11 cellular contexts compared by ENCODE assay signal in genomic region chr3:69011331-69011730, GRCh38. TPM values are rescaled to one million over a fixed set of nuclear protein-coding genes. Genes with fewer than 3 reads are reported as not detected.
DNase-seq lines count a peak whose midpoint lies in the region; ATAC-seq and TF ChIP-seq lines count a peak whose summit lies in the region.
"Had no signal": no experiment of that assay in that cellular context is flagged by ENCODE, and none has a peak within 500 bp of the region (broad histone marks: within the 10 kb centered on the region; RNA-seq: fewer than 3 reads in every experiment).

No MANE protein-coding gene starts in this region.

- no peak for TF ChIP-seq POLR2A in upper lobe of left lung (IDR thresholded peaks at IDR 0.05)

- no peak overlapping the region for H3K4me3 Mint-ChIP-seq in activated naive CD4-positive, alpha-beta T cell treated with anti-CD3 and anti-CD28 coated beads, Interleukin-2, amount 50 U/mL, for 24 hours
- no peak overlapping the region for H3K4me3 Mint-ChIP-seq in activated naive CD4-positive, alpha-beta T cell treated with anti-CD3 and anti-CD28 coated beads for 36 hours
- H3K4me3 Mint-ChIP-seq in mesothelial cell of epicardium: peak overlapping the region; percentile 22
- H3K4me3 Mint-ChIP-seq: stimulated activated naive B cell treated with anti-CD40 and anti-IgM and Interleukin-4, amounts not matched to agents 10 μg/mL and 1 μg/mL and 100 μg/mL, for 72 hours had no signal

- H3K27ac ChIP-seq in coronary artery (peak overlapping the region; percentile 98 to 100), upper lobe of left lung (peak overlapping the region; percentile 95 to 100 (median 98))

- TF ChIP-seq CTCF in coronary artery (IDR thresholded peaks at IDR 0.05) (no peak), mesothelial cell of epicardium (IDR thresholded peaks at IDR 0.05; ENCODE audit: unreplicated experiment) (no peak), upper lobe of left lung (IDR thresholded peaks at IDR 0.05) (no peak)

- peaks cover 33% of the 10 kb centered on the region for H3K4me1 Mint-ChIP-seq in activated naive CD4-positive, alpha-beta T cell treated with anti-CD3 and anti-CD28 coated beads, Interleukin-2, amount 50 U/mL, for 24 hours
- peaks cover 15% of the 10 kb centered on the region for H3K4me1 Mint-ChIP-seq in activated naive CD4-positive, alpha-beta T cell treated with anti-CD3 and anti-CD28 coated beads for 36 hours (ENCODE audit: low read depth)
- peaks cover 14% of the 10 kb centered on the region for H3K4me1 Mint-ChIP-seq in mesothelial cell of epicardium

- H3K4me3 ChIP-seq in coronary artery (peak overlapping the region; percentile 99), upper lobe of left lung (peak overlapping the region in 1 of 4 donors; percentile 83)

- no peaks in the 10 kb centered on the region for H3K9me3 Mint-ChIP-seq in activated naive CD4-positive, alpha-beta T cell treated with anti-CD3 and anti-CD28 coated beads, Interleukin-2, amount 50 U/mL, for 24 hours
- H3K9me3 Mint-ChIP-seq in activated naive CD4-positive, alpha-beta T cell treated with anti-CD3 and anti-CD28 coated beads for 36 hours: no peaks in the 10 kb centered on the region
- no peaks in the 10 kb centered on the region for H3K9me3 Mint-ChIP-seq in mesothelial cell of epicardium
- H3K9me3 Mint-ChIP-seq: stimulated activated naive B cell treated with anti-CD40 and anti-IgM and Interleukin-4, amounts not matched to agents 10 μg/mL and 1 μg/mL and 100 μg/mL, for 72 hours had no signal

- no peaks in the 10 kb centered on the region for H3K27me3 Mint-ChIP-seq in activated naive CD4-positive, alpha-beta T cell treated with anti-CD3 and anti-CD28 coated beads, Interleukin-2, amount 50 U/mL, for 24 hours
- no peaks in the 10 kb centered on the region for H3K27me3 Mint-ChIP-seq in activated naive CD4-positive, alpha-beta T cell treated with anti-CD3 and anti-CD28 coated beads for 36 hours (ENCODE audit: low read depth)
- H3K27me3 Mint-ChIP-seq in mesothelial cell of epicardium (ENCODE audit: low read depth): no peaks in the 10 kb centered on the region
- H3K27me3 Mint-ChIP-seq: stimulated activated naive B cell treated with anti-CD40 and anti-IgM and Interleukin-4, amounts not matched to agents 10 μg/mL and 1 μg/mL and 100 μg/mL, for 72 hours had no signal

- TF ChIP-seq EP300 in upper lobe of left lung (IDR thresholded peaks at IDR 0.05): no peak

- peaks cover 20 to 37% (median 30%) of the 10 kb centered on the region in 4 donors for H3K4me1 ChIP-seq in upper lobe of left lung

- 87 to 89% methylated on average over 6 of the region's 6 CpGs for WGBS in upper lobe of left lung, 2 donors

- no peak for DNase-seq in activated naive CD4-positive, alpha-beta T cell treated with anti-CD3 and anti-CD28 coated beads for 36 hours
- DNase-seq in coronary artery (ENCODE audit: low spot score): no peak
- DNase-seq in mesothelial cell of epicardium (ENCODE audit: low spot score in 2 of 2, unreplicated experiment in 2 of 2): no peak
- no peak for DNase-seq in upper lobe of left lung
- no peak for DNase-seq in SW 1271 (lab: John Stamatoyannopoulos, UW)
- DNase-seq in NCI-H69 (lab: John Stamatoyannopoulos, UW): no peak
- no peak for DNase-seq in activated CD4-positive, CD25-positive, alpha-beta regulatory T cell treated with anti-CD3 and anti-CD28 coated beads, Interleukin-2, amount 50 U/mL, for 72 hours
- DNase-seq: GDM1; NCI-H2081 treated with DMSO at 0.1 percent for 48 hours; stimulated activated naive B cell treated with anti-CD40 and anti-IgM and Interleukin-4, amounts not matched to agents 10 μg/mL and 1 μg/mL and 100 μg/mL, for 72 hours had no signal

- H3K36me3 ChIP-seq in upper lobe of left lung: peaks cover 6 to 41% (median 9%) of the 10 kb centered on the region in 4 donors

- no peaks in the 10 kb centered on the region for H3K9me3 ChIP-seq in upper lobe of left lung

- intact Hi-C loops in activated naive CD4-positive, alpha-beta T cell treated with anti-CD3 and anti-CD28 coated beads for 36 hours (cut with micrococcal nuclease): loop anchor here (5.0 to 10.0 kb wide), 3 partner anchors 431 to 1994 kb away; partner anchors contain the start of gene SUCLG2

- no peaks in the 10 kb centered on the region for H3K27me3 ChIP-seq in upper lobe of left lung

- no peak for ATAC-seq in upper lobe of left lung (ENCODE audit: low FRiP score in 2 of 2)
- ATAC-seq: stimulated activated naive B cell treated with anti-CD40 and anti-IgM and Interleukin-4, amounts not matched to agents 10 μg/mL and 1 μg/mL and 100 μg/mL, for 72 hours had no signal

- CTCF ChIA-PET in activated naive CD4-positive, alpha-beta T cell treated with anti-CD3 and anti-CD28 coated beads for 36 hours (lab: Charles Lee): interaction anchor here (0.7 to 1.8 kb wide), 4 partner anchors 9 to 76 kb away, joined by 3 to 4 read pairs (median 3); no protein-coding TSS in a partner anchor

- H3K27ac Mint-ChIP-seq in activated naive CD4-positive, alpha-beta T cell treated with anti-CD3 and anti-CD28 coated beads, Interleukin-2, amount 50 U/mL, for 24 hours: peak overlapping the region; percentile 17
- H3K27ac Mint-ChIP-seq in activated naive CD4-positive, alpha-beta T cell treated with anti-CD3 and anti-CD28 coated beads for 36 hours: no peak overlapping the region
- no peak overlapping the region for H3K27ac Mint-ChIP-seq in mesothelial cell of epicardium
- H3K27ac Mint-ChIP-seq: stimulated activated naive B cell treated with anti-CD40 and anti-IgM and Interleukin-4, amounts not matched to agents 10 μg/mL and 1 μg/mL and 100 μg/mL, for 72 hours had no signal

- peaks cover 3% of the 10 kb centered on the region for H3K36me3 Mint-ChIP-seq in activated naive CD4-positive, alpha-beta T cell treated with anti-CD3 and anti-CD28 coated beads, Interleukin-2, amount 50 U/mL, for 24 hours
- peaks cover 2% of the 10 kb centered on the region for H3K36me3 Mint-ChIP-seq in activated naive CD4-positive, alpha-beta T cell treated with anti-CD3 and anti-CD28 coated beads for 36 hours (ENCODE audit: low read depth)
- H3K36me3 Mint-ChIP-seq in mesothelial cell of epicardium: peaks cover 2% of the 10 kb centered on the region

RNA-seq across cellular contexts. Expression of gene EOGT, which starts 2.2 kb away (rescaled TPM):
- total RNA-seq in activated naive CD4-positive, alpha-beta T cell treated with anti-CD3 and anti-CD28 coated beads for 36 hours: 1 to 10 TPM; 4.8 TPM
- total RNA-seq in mesothelial cell of epicardium (8.0 to 9.6 TPM (median 8.9 TPM) in 3 replicates), upper lobe of left lung (10 to 100 TPM; 29.9 to 79.6 (median 40.9) TPM)

RNA-seq across cellular contexts. Expression of gene TMF1, which starts 40.8 kb away (rescaled TPM):
- 10 to 100 TPM; 23.3 to 25.2 TPM for total RNA-seq in activated naive CD4-positive, alpha-beta T cell treated with anti-CD3 and anti-CD28 coated beads for 36 hours
- total RNA-seq in mesothelial cell of epicardium: 39.4 to 41.3 TPM (median 39.4 TPM) in 3 replicates
- 100 to 1,000 TPM in 1 of 6 donors, 10 to 100 TPM in 5; 30.2 to 212 (median 53.0) TPM for total RNA-seq in upper lobe of left lung
